8 cellular contexts compared by ENCODE assay signal in the genomic region with DNA sequence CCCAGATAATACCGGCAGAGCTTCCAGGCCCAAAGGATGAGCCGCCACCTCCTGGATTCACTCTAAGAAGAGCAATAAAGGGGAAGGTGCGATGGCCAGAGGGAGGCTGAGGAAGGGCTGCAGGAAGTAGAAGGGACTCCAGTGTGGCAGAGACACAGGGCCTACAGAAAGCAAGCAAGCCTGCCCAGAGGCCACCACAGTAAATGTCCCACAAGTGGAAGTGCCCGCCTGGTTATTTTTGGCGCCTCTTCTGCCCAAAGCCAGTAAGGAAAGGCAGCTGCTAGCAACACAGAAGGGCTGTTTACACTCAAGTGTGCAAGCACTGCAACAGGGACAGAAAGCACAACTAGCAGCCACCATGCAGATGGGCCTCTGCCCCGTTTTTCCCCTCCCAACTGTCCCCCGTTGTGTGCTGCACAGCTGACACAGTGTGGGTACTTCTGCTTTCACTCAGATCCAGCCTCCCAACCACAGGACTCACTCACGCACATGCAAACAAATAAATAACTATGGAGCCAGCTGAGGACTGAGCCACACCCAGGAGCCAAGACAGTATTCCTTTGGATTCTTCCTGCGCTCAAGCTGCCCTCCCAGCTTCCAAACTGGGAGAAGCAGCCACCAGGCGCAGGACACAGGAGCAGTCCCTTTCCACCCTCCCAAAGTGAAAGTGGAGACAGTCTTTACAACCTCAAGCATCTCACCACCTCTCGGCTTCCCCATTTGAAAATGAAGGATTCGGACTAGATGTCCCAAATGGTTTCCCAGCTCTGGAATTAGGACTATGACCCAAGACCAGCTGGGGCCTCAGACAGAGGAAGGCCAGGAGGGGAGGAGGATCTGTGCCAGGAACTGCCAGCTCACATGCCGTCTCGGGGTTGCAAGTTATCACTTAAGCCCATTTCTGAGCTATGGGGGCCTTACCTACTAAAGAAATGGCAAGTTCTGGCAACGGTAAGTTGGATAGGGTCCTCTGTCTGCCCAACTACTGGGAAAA. TPM values are rescaled to one million over a fixed set of nuclear protein-coding genes. Genes with fewer than 3 reads are reported as not detected.
A peak's percentile ranks its signal among the peaks of the same experiment; 100 is the strongest.
DNase-seq lines count a peak whose midpoint lies in the region; ATAC-seq and TF ChIP-seq lines count a peak whose summit lies in the region.

No MANE protein-coding gene starts in this region.

- 21% methylated on average over 15 of the region's 15 CpGs for WGBS in esophagus muscularis mucosa

- H3K4me1 ChIP-seq in esophagus muscularis mucosa: peaks cover 92 to 100% (median 99%) of the 10 kb centered on the region in 4 donors

- TF ChIP-seq EP300 in esophagus muscularis mucosa (IDR thresholded peaks at IDR 0.05): no peak

- H3K36me3 ChIP-seq in WERI-Rb-1 (no peaks in the 10 kb centered on the region; the same call in 1 of the 2 replicates), esophagus muscularis mucosa (no peaks in the 10 kb centered on the region), H7 (replicated peaks; ENCODE audit: control insufficient read depth, insufficient read depth, low read length) (no peaks in the 10 kb centered on the region; the same call in 1 of the 2 replicates)

- no peak for TF ChIP-seq POLR2A in esophagus muscularis mucosa (IDR thresholded peaks at IDR 0.05; ENCODE audit: low read depth)

- DNase-seq in AG10803 (ENCODE audit: low read depth) (peak; percentile 63), WERI-Rb-1 (no peak), esophagus muscularis mucosa (ENCODE audit: extremely low spot score) (no peak), nucleus accumbens (lab: John Stamatoyannopoulos, UW) (peak in 43 of 56 donors; percentile 14 to 76 (median 54)), H7 (no peak)

- intact Hi-C loops in esophagus muscularis mucosa (cut with DNase I): no loop called here

- no peak for TF ChIP-seq CTCF in AG10803 (conservative IDR thresholded peaks at IDR 0.05; ENCODE audit: low read length)
- TF ChIP-seq CTCF in WERI-Rb-1 (IDR thresholded peaks at IDR 0.05; ENCODE audit: low read depth, low read length): no peak
- TF ChIP-seq CTCF in esophagus muscularis mucosa (IDR thresholded peaks at IDR 0.05): no peak

- H3K4me3 ChIP-seq in AG10803 (ENCODE audit: low read length) (peak overlapping the region; percentile 47), WERI-Rb-1 (ENCODE audit: low read depth, low read length) (no peak overlapping the region), esophagus muscularis mucosa (peak overlapping the region; percentile 12 to 46 (median 31)), H7 (ENCODE audit: insufficient read depth, low read depth, low read length) (no peak overlapping the region)

- peak overlapping the region; percentile 34; the same call in 1 of the 2 replicates for H3K27ac ChIP-seq in WERI-Rb-1
- peak overlapping the region; percentile 98 to 100 (median 99) for H3K27ac ChIP-seq in esophagus muscularis mucosa (replicated peaks in 1 of 4)

- no peaks in the 10 kb centered on the region for H3K27me3 ChIP-seq in WERI-Rb-1 (ENCODE audit: insufficient read depth, low read depth, severe bottlenecking)
- no peaks in the 10 kb centered on the region for H3K27me3 ChIP-seq in esophagus muscularis mucosa
- H3K27me3 ChIP-seq in H7 (ENCODE audit: control insufficient read depth, insufficient read depth, low read length): peaks cover 8% of the 10 kb centered on the region

- H3K9me3 ChIP-seq in WERI-Rb-1 (ENCODE audit: severe bottlenecking) (no peaks in the 10 kb centered on the region), esophagus muscularis mucosa (no peaks in the 10 kb centered on the region)

- ATAC-seq in GM18858 (IDR thresholded peaks at IDR 0.05; ENCODE audit: unreplicated experiment) (peak; percentile 34), HG03280 (IDR thresholded peaks at IDR 0.05; ENCODE audit: unreplicated experiment) (peak; percentile 45), HG02623 (IDR thresholded peaks at IDR 0.05; ENCODE audit: unreplicated experiment) (no peak)

RNA-seq across cellular contexts. Expression of a gene that starts 40.0 kb away (rescaled TPM):
- total RNA-seq in esophagus muscularis mucosa: 10 to 100 TPM; 34.8 to 74.2 (median 55.0) TPM
- 18.0 and 18.1 TPM in 2 replicates for total RNA-seq in H7 (2014; rRNA removed; shearing (Covaris generic))

Comparison
In these comparisons a context has a peak if more than half of its experiments do, and no peak if none do; other contexts are left out.
1. DNase-seq: peak in AG10803 (single experiment) and nucleus accumbens (43 of 56); none in WERI-Rb-1 (single experiment), esophagus muscularis mucosa (single experiment) and H7 (single experiment).
2. H3K4me3 ChIP-seq: peak in AG10803 (single experiment) and esophagus muscularis mucosa (4 of 4); none in WERI-Rb-1 (single experiment) and H7 (single experiment).